Comparison of ENCODE assay signal across 20 cellular contexts in genomic region chr5:74376187-74376586, GRCh38.
"Had no signal": no experiment of that assay in that cellular context is flagged by ENCODE, and none has a peak within 500 bp of the region (broad histone marks: within the 10 kb centered on the region; RNA-seq: fewer than 3 reads in every experiment).

No MANE protein-coding gene starts in this region.

- H3K4me1 Mint-ChIP-seq: activated T-helper 17 cell treated with anti-CD3 and anti-CD28 coated beads, Interleukin-2, amount 50 U/mL, for 72 hours had no signal

- H3K36me3 ChIP-seq: esophagus squamous epithelium, right lobe of liver, suprapubic skin, upper lobe of left lung had no signal

- DNase-seq: activated CD4-positive, CD25-positive, alpha-beta regulatory T cell treated with anti-CD3 and anti-CD28 coated beads, Interleukin-2, amount 50 U/mL, for 72 hours; activated naive CD4-positive, alpha-beta T cell treated with Interleukin-2 at 50 U/mL for 16 hours; activated T-cell treated with anti-CD3 and anti-CD28 coated beads for 4 hours; anterior cingulate cortex; cortex of kidney; effector CD4-positive, alpha-beta T cell; esophagus squamous epithelium; hippocampal formation; left ventricle myocardium superior; psoas muscle; right lobe of liver; stimulated activated CD4-positive, alpha-beta T cell treated with anti-CD3 and anti-CD28 coated beads, Interleukin-4, amount 100 ng/mL, for 4 hours; stimulated activated CD8-positive, alpha-beta memory T cell treated with anti-CD3 and anti-CD28 coated beads, Interleukin-4, amount 100 ng/mL, for 48 hours; T-helper 2 cell; upper lobe of left lung had no signal

- H3K27ac ChIP-seq: esophagus squamous epithelium, psoas muscle, right lobe of liver, suprapubic skin, upper lobe of left lung had no signal

- H3K9me3 Mint-ChIP-seq: activated T-helper 17 cell treated with anti-CD3 and anti-CD28 coated beads, Interleukin-2, amount 50 U/mL, for 72 hours; neural crest cell; stimulated activated naive CD8-positive, alpha-beta T cell treated with anti-CD3 and anti-CD28 coated beads, Interleukin-15, Interleukin-2, amounts not matched to agents 100 ng/mL and 50 ng/mL, for 24 hours had no signal

- H3K9me3 ChIP-seq: esophagus squamous epithelium, psoas muscle, right lobe of liver, suprapubic skin, upper lobe of left lung had no signal

- H3K4me3 ChIP-seq: esophagus squamous epithelium, psoas muscle, right lobe of liver, smooth muscle cell, suprapubic skin, upper lobe of left lung had no signal

- H3K4me3 Mint-ChIP-seq: activated T-helper 17 cell treated with anti-CD3 and anti-CD28 coated beads, Interleukin-2, amount 50 U/mL, for 72 hours; neural crest cell; stimulated activated naive CD8-positive, alpha-beta T cell treated with anti-CD3 and anti-CD28 coated beads, Interleukin-15, Interleukin-2, amounts not matched to agents 100 ng/mL and 50 ng/mL, for 24 hours had no signal

- H3K4me2 ChIP-seq: smooth muscle cell had no signal

- H3K4me1 ChIP-seq: esophagus squamous epithelium, suprapubic skin had no signal

- H3K27me3 ChIP-seq: esophagus squamous epithelium, right lobe of liver, suprapubic skin, upper lobe of left lung had no signal

- ATAC-seq: activated T-helper 17 cell treated with anti-CD3 and anti-CD28 coated beads, Interleukin-2, amount 50 U/mL, for 72 hours; left ventricle myocardium superior; psoas muscle; right lobe of liver had no signal
